8 cellular contexts compared by ENCODE assay signal in the genomic region with DNA sequence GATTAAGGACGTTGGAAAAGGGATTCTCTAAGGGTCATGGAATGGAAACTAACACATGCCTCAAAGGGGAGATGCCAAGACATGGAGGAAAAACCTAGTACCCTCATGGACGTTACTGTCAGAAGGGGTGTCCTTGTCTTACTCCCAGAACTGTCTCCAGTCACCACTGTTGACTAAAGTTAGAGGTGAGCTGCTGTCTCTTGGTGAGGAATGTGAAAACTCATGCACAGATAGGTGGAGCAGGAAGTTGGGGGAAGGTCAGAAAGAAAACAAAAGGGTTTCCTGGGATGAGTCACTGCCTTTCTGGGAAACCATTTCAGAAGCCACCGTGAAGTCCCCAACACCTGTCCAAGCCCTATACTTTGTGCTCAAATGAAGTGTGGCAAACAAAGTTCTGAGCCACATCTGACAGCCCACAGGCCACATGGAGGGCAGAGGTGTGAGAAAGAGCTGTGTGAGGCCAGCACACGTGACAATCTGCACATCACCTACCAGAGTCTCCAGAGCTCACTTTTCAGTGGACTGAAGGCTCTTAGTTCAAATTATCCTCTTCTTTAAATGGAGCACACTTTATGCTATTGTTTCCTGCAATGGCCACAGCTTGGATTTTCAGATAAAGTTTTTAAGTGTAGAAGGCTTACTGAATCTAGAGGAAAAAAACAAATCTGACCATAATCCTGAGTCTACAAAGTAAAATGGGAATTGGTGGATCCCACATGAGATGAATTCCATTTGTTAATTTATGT.
DNase-seq lines count a peak whose midpoint lies in the region; ATAC-seq and TF ChIP-seq lines count a peak whose summit lies in the region.

No MANE protein-coding gene starts in this region.

- peaks cover 0 to 15% (median 0%) of the 10 kb centered on the region in 3 donors for H3K4me1 ChIP-seq in esophagus squamous epithelium

- no peaks in the 10 kb centered on the region for H3K4me1 Mint-ChIP-seq in type B pancreatic cell (ENCODE audit: unreplicated experiment)

- H3K27ac ChIP-seq in esophagus squamous epithelium = peak overlapping the region in 3 of 4 donors; percentile 50 to 67 (median 53)

- intact Hi-C loops in esophagus squamous epithelium (cut with DNase I) = no loop called here

- H3K9me3 ChIP-seq in esophagus squamous epithelium (no peaks in the 10 kb centered on the region), MG63 (no peaks in the 10 kb centered on the region)

- H3K36me3 ChIP-seq in esophagus squamous epithelium (no peaks in the 10 kb centered on the region), MG63 (no peaks in the 10 kb centered on the region)

- H3K4me3 Mint-ChIP-seq in type B pancreatic cell = no peak overlapping the region

- H3K4me3 ChIP-seq in esophagus squamous epithelium = no peak overlapping the region
- no peak overlapping the region for H3K4me3 ChIP-seq in MG63

- ATAC-seq in GM19351 (IDR thresholded peaks at IDR 0.05; ENCODE audit: unreplicated experiment) (peak; percentile 90), HG03108 (IDR thresholded peaks at IDR 0.05; ENCODE audit: unreplicated experiment) (peak; percentile 95)

- no peak for TF ChIP-seq POLR2A in esophagus squamous epithelium (IDR thresholded peaks at IDR 0.05)

- peaks cover 4% of the 10 kb centered on the region for H3K9me3 Mint-ChIP-seq in type B pancreatic cell

- no peaks in the 10 kb centered on the region for H3K36me3 Mint-ChIP-seq in type B pancreatic cell

- no peak for TF ChIP-seq CTCF in esophagus squamous epithelium (IDR thresholded peaks at IDR 0.05)
- TF ChIP-seq CTCF in type B pancreatic cell (conservative IDR thresholded peaks at IDR 0.05) = no peak

- peak; percentile 78 for DNase-seq in activated CD4-positive, alpha-beta T cell treated with anti-CD3 and anti-CD28 coated beads for 48 hours
- DNase-seq in esophagus squamous epithelium (lab: John Stamatoyannopoulos, UW) = no peak
- peak; percentile 29 to 44 for DNase-seq in stimulated activated CD8-positive, alpha-beta memory T cell treated with anti-CD3 and anti-CD28 coated beads, Interleukin-7, amount 100 ng/mL, for 4 hours (ENCODE audit: low read depth in 2 of 2)
- no peak for DNase-seq in MG63
- DNase-seq in retina = no peak
- DNase-seq in type B pancreatic cell (ENCODE audit: extremely low spot score, unreplicated experiment) = no peak

- H3K27ac Mint-ChIP-seq in type B pancreatic cell = no peak overlapping the region

- WGBS in esophagus squamous epithelium, 2 donors = 24 to 26% methylated on average over 4 of the region's 4 CpGs

- no peaks in the 10 kb centered on the region for H3K27me3 Mint-ChIP-seq in type B pancreatic cell

- H3K27me3 ChIP-seq in esophagus squamous epithelium = no peaks in the 10 kb centered on the region
- no peaks in the 10 kb centered on the region for H3K27me3 ChIP-seq in MG63

Comparison
In these comparisons a context has a peak if more than half of its experiments do, and no peak if none do; other contexts are left out.
1. DNase-seq: peak in activated CD4-positive, alpha-beta T cell treated with anti-CD3 and anti-CD28 coated beads for 48 hours (single experiment) and stimulated activated CD8-positive, alpha-beta memory T cell treated with anti-CD3 and anti-CD28 coated beads, Interleukin-7, amount 100 ng/mL, for 4 hours (2 of 2); none in esophagus squamous epithelium (single experiment), MG63 (single experiment), retina (single experiment) and type B pancreatic cell (single experiment).